In genomic region chr3:36992806-36993325, GRCh38 we compare ENCODE assay signal across 8 cellular contexts. TPM values are rescaled to one million over a fixed set of nuclear protein-coding genes. Genes with fewer than 3 reads are reported as not detected.
DNase-seq lines count a peak whose midpoint lies in the region; ATAC-seq and TF ChIP-seq lines count a peak whose summit lies in the region.

EPM2AIP1 (minus strand) TSS chr3:36993131; CDS start chr3:36993077, 54 bp downstream.

- 0 to 1% (median 1%) methylated on average over 18 to 48 of the region's 48 CpGs for WGBS in spleen, 5 donors

- no peaks in the 10 kb centered on the region for H3K27me3 Mint-ChIP-seq in Caco-2 (ENCODE audit: insufficient read depth, unreplicated experiment)
- H3K27me3 Mint-ChIP-seq in activated naive CD8-positive, alpha-beta T cell treated with anti-CD3 and anti-CD28 coated beads, Interleukin-2, amount 50 U/mL, for 24 hours, result no peaks in the 10 kb centered on the region
- H3K27me3 Mint-ChIP-seq in activated naive CD4-positive, alpha-beta T cell treated with anti-CD3 and anti-CD28 coated beads, Interleukin-2, amount 10 ng/mL, durations not matched to agents 7 days and 5 days, result no peaks in the 10 kb centered on the region

- no peaks in the 10 kb centered on the region for H3K9me3 Mint-ChIP-seq in Caco-2 (ENCODE audit: unreplicated experiment)
- no peaks in the 10 kb centered on the region for H3K9me3 Mint-ChIP-seq in activated naive CD8-positive, alpha-beta T cell treated with anti-CD3 and anti-CD28 coated beads, Interleukin-2, amount 50 U/mL, for 24 hours
- H3K9me3 Mint-ChIP-seq in activated naive CD4-positive, alpha-beta T cell treated with anti-CD3 and anti-CD28 coated beads, Interleukin-2, amount 10 ng/mL, durations not matched to agents 7 days and 5 days, result no peaks in the 10 kb centered on the region

- peak; percentile 18 to 40 for TF ChIP-seq CTCF in Caco-2 (IDR thresholded peaks at IDR 0.05; ENCODE audit: insufficient read depth in 1 of 2, low read depth in 1 of 2, low read length in 1 of 2, severe bottlenecking in 1 of 2, unreplicated experiment in 1 of 2)
- peak in 10 of 11 experiments; percentile 17 to 61 (median 40) for TF ChIP-seq CTCF in spleen (IDR thresholded peaks at IDR 0.05 in 8 of 11, conservative IDR thresholded peaks at IDR 0.05 in 3 of 11)

- BruUV-seq in Caco-2 (replicated peaks; lab: Mats Ljungman, UMichigan), result no TSS peak

- DNase-seq in Caco-2 (no peak), spleen (peak; percentile 96), foreskin melanocyte (no peak)
- no peak for DNase-seq in activated naive CD8-positive, alpha-beta T cell treated with anti-CD3 and anti-CD28 coated beads, Interleukin-2, amount 50 U/mL, for 24 hours
- no peak for DNase-seq in activated naive CD4-positive, alpha-beta T cell treated with anti-CD3 and anti-CD28 coated beads, Interleukin-2, amount 10 ng/mL, durations not matched to agents 7 days and 5 days

- H3K27me3 ChIP-seq in Caco-2 (replicated peaks; ENCODE audit: control insufficient read depth, insufficient read depth, low read length) (no peaks in the 10 kb centered on the region), spleen (replicated peaks in 1 of 7) (no peaks in the 10 kb centered on the region)

- no peak within 1 kb of the TSS for H3K27ac Mint-ChIP-seq in Caco-2 (ENCODE audit: unreplicated experiment)
- H3K27ac Mint-ChIP-seq in activated naive CD8-positive, alpha-beta T cell treated with anti-CD3 and anti-CD28 coated beads, Interleukin-2, amount 50 U/mL, for 24 hours, result no peak within 1 kb of the TSS
- no peak within 1 kb of the TSS for H3K27ac Mint-ChIP-seq in activated naive CD4-positive, alpha-beta T cell treated with anti-CD3 and anti-CD28 coated beads, Interleukin-2, amount 10 ng/mL, durations not matched to agents 7 days and 5 days

- ATAC-seq in GM19467 (IDR thresholded peaks at IDR 0.05; ENCODE audit: unreplicated experiment), result peak; percentile 85
- peak; percentile 90 for ATAC-seq in HG03571 (IDR thresholded peaks at IDR 0.05; ENCODE audit: unreplicated experiment)
- peak; percentile 92 for ATAC-seq in activated naive CD8-positive, alpha-beta T cell treated with anti-CD3 and anti-CD28 coated beads, Interleukin-2, amount 50 U/mL, for 24 hours

- H3K36me3 Mint-ChIP-seq in Caco-2 (ENCODE audit: insufficient read depth, unreplicated experiment), result peaks cover 46% of the 10 kb centered on the region
- H3K36me3 Mint-ChIP-seq in activated naive CD8-positive, alpha-beta T cell treated with anti-CD3 and anti-CD28 coated beads, Interleukin-2, amount 50 U/mL, for 24 hours (ENCODE audit: low read depth), result peaks cover 59% of the 10 kb centered on the region
- H3K36me3 Mint-ChIP-seq in activated naive CD4-positive, alpha-beta T cell treated with anti-CD3 and anti-CD28 coated beads, Interleukin-2, amount 10 ng/mL, durations not matched to agents 7 days and 5 days, result peaks cover 53% of the 10 kb centered on the region

- H3K4me1 ChIP-seq in Caco-2 (no peaks in the 10 kb centered on the region), spleen (peaks cover 49 to 64% (median 58%) of the 10 kb centered on the region in 6 donors)

- H3K36me3 ChIP-seq in Caco-2 (ENCODE audit: control insufficient read depth, insufficient read depth, low read length), result no peaks in the 10 kb centered on the region; the same call in 1 of the 2 replicates
- peaks cover 4 to 35% (median 21%) of the 10 kb centered on the region in 6 donors for H3K36me3 ChIP-seq in spleen

- H3K4me3 ChIP-seq in Caco-2 (ENCODE audit: low read depth, low read length) (peak within 1 kb of the TSS; percentile 81), iPS-11a (ENCODE audit: low read depth, low read length) (peak within 1 kb of the TSS; percentile 83), spleen (peak within 1 kb of the TSS; percentile 50 to 78 (median 60))

- TF ChIP-seq POLR2A in spleen (IDR thresholded peaks at IDR 0.05), result peak; percentile 80 to 98 (median 89)

- H3K9me3 ChIP-seq in Caco-2, result no peaks in the 10 kb centered on the region
- H3K9me3 ChIP-seq in spleen, result no peaks in the 10 kb centered on the region

- CTCF ChIA-PET in Caco-2 (lab: Charles Lee), result interaction anchor here (0.7 to 2.3 kb wide), 7 partner anchors 27 to 260 kb away, joined by 3 to 22 read pairs (median 3); no protein-coding TSS in a partner anchor
- CTCF ChIA-PET in activated naive CD4-positive, alpha-beta T cell treated with anti-CD3 and anti-CD28 coated beads, Interleukin-2, amount 10 ng/mL, durations not matched to agents 7 days and 5 days (lab: Charles Lee), result interaction anchor here (0.6 to 0.9 kb wide), 4 partner anchors 18 to 336 kb away, joined by 3 to 4 read pairs (median 4); no protein-coding TSS in a partner anchor

- H3K27ac ChIP-seq in spleen, result peak within 1 kb of the TSS; percentile 94 to 100 (median 99)

- no peak within 1 kb of the TSS for H3K4me3 Mint-ChIP-seq in Caco-2 (ENCODE audit: unreplicated experiment)
- H3K4me3 Mint-ChIP-seq in activated naive CD8-positive, alpha-beta T cell treated with anti-CD3 and anti-CD28 coated beads, Interleukin-2, amount 50 U/mL, for 24 hours, result no peak within 1 kb of the TSS
- no peak within 1 kb of the TSS for H3K4me3 Mint-ChIP-seq in activated naive CD4-positive, alpha-beta T cell treated with anti-CD3 and anti-CD28 coated beads, Interleukin-2, amount 10 ng/mL, durations not matched to agents 7 days and 5 days

- POLR2A ChIA-PET in Caco-2 (lab: Charles Lee), result interaction anchor here (0.6 to 1.8 kb wide), 15 partner anchors 13 to 1172 kb away, joined by 3 to 20 read pairs (median 4); partner anchors contain the start of gene TRANK1

- intact Hi-C loops in Caco-2 (cut with micrococcal nuclease; ENCODE audit: unreplicated experiment), result loop anchor here (1.0 kb wide), 2 partner anchors 28 to 220 kb away; no protein-coding TSS in a partner anchor
- intact Hi-C loops in spleen (cut with DNase I; ENCODE audit: low total_unique reads), result no loop called here

- H3K4me1 Mint-ChIP-seq in Caco-2 (ENCODE audit: low read depth, unreplicated experiment), result peaks cover 6% of the 10 kb centered on the region
- peaks cover 50% of the 10 kb centered on the region for H3K4me1 Mint-ChIP-seq in activated naive CD8-positive, alpha-beta T cell treated with anti-CD3 and anti-CD28 coated beads, Interleukin-2, amount 50 U/mL, for 24 hours
- peaks cover 53% of the 10 kb centered on the region for H3K4me1 Mint-ChIP-seq in activated naive CD4-positive, alpha-beta T cell treated with anti-CD3 and anti-CD28 coated beads, Interleukin-2, amount 10 ng/mL, durations not matched to agents 7 days and 5 days

RNA-seq across cellular contexts. Expression of gene EPM2AIP1, which starts in this region (rescaled TPM):
- 12.2 and 18.7 TPM in 2 replicates for total RNA-seq in Caco-2 (2022)
- total RNA-seq in spleen, result 10 to 100 TPM; 14.6 to 31.3 (median 25.4) TPM
- polyA plus RNA-seq in spleen, result 1 to 10 TPM; 4.9 to 5.4 (median 5.0) TPM
